Comparison of ENCODE assay signal across 28 cellular contexts in the genomic region with DNA sequence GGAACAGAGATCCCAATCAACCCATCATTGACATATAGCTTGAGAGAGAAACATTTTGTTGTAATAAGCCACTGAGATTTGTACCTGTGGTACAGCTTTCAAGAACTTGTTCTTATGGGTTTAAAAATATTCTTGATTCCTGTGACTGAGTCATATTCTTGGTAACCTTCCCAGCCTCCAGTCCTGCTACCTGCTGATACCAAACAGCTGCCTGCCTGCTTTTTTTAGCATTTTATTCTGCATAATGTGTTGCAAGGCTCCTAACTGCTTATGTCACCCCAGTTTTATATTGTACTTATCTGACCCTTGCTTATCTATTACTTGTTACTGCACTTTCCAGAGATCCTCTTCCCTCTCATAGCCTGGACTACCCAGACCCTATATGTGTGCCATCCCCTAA.
DNase-seq lines count a peak whose midpoint lies in the region; ATAC-seq and TF ChIP-seq lines count a peak whose summit lies in the region.
"Had no signal": no experiment of that assay in that cellular context is flagged by ENCODE, and none has a peak within 500 bp of the region (broad histone marks: within the 10 kb centered on the region; RNA-seq: fewer than 3 reads in every experiment).

No MANE protein-coding gene starts in this region.

- 0 out of 2 replicates have a peak, but pooled peaks cover 9% of the 10 kb centered on the region for H3K27me3 ChIP-seq in PC-3 (ENCODE audit: low read length)
- no peaks in the 10 kb centered on the region for H3K27me3 ChIP-seq in left lung
- no peaks in the 10 kb centered on the region for H3K27me3 ChIP-seq in esophagus squamous epithelium
- H3K27me3 ChIP-seq: testis, vagina had no signal

- POLR2A ChIA-PET in PC-3 (lab: Charles Lee; ENCODE audit: unreplicated experiment): no interaction called here

- no peaks in the 10 kb centered on the region for H3F3A ChIP-seq in PC-3 (ENCODE audit: low read length, unreplicated experiment)

- intact Hi-C loops in PC-3 (cut with micrococcal nuclease): no loop called here
- intact Hi-C loops in left lung (cut with DNase I): no loop called here
- intact Hi-C loops in esophagus squamous epithelium (cut with DNase I): no loop called here

- H3K9me2 ChIP-seq in PC-3 (replicated peaks; ENCODE audit: low read length): no peaks in the 10 kb centered on the region

- H3K36me3 ChIP-seq in PC-3 (ENCODE audit: low read depth, low read length) (no peaks in the 10 kb centered on the region), left lung (no peaks in the 10 kb centered on the region), esophagus squamous epithelium (no peaks in the 10 kb centered on the region)
- H3K36me3 ChIP-seq: vagina had no signal

- no peak for TF ChIP-seq POLR2A in esophagus squamous epithelium (IDR thresholded peaks at IDR 0.05)

- H3K4me3 ChIP-seq in PC-3 (ENCODE audit: low read length) (no peak overlapping the region), left lung (no peak overlapping the region), esophagus squamous epithelium (no peak overlapping the region)
- H3K4me3 ChIP-seq: SK-N-MC, testis, vagina had no signal

- ATAC-seq in PC-3 (no peak), left lung (peak; percentile 59)
- ATAC-seq: left colon; stimulated activated naive B cell treated with anti-CD40 and anti-IgM and Interleukin-4, amounts not matched to agents 10 μg/mL and 1 μg/mL and 100 μg/mL, for 72 hours had no signal

- CTCF ChIA-PET in PC-3 (lab: Charles Lee): no interaction called here

- H3K9ac ChIP-seq in PC-3 (ENCODE audit: low read length): no peak overlapping the region

- H3K4me2 ChIP-seq in PC-3 (ENCODE audit: low read length): no peak overlapping the region

- peak; percentile 20 for DNase-seq in A172 (ENCODE audit: low spot score)
- peak; percentile 15 for DNase-seq in PC-3
- DNase-seq in epithelial cell of prostate (ENCODE audit: low read depth, low spot score): peak; percentile 20
- no peak for DNase-seq in left lung
- no peak for DNase-seq in GM03348 (ENCODE audit: low spot score)
- DNase-seq in OCI-M2 (lab: John Stamatoyannopoulos, UW; ENCODE audit: unreplicated experiment): no peak
- no peak for DNase-seq in HuH-7 (ENCODE audit: low spot score)
- no peak for DNase-seq in esophagus squamous epithelium (lab: John Stamatoyannopoulos, UW)
- DNase-seq: ACHN; activated CD4-positive, alpha-beta T cell treated with anti-CD3 and anti-CD28 coated beads, Interleukin-2, amount 10 ng/mL, durations not matched to agents 24 days and 14 days; activated naive CD4-positive, alpha-beta T cell treated with anti-CD3 and anti-CD28 coated beads for 36 hours; activated T-cell treated with anti-CD3 and anti-CD28 coated beads, Interleukin-2, amount 50 U/mL, for 48 hours; amniotic stem cell; DMS79 treated with DMSO at 0.1 percent for 48 hours; glutamatergic neuron; H9; KG1; left colon; naive B cell; NCI-H1436 treated with DMSO at 0.1 percent for 48 hours; NCI-H2171; NK-92 treated with Interleukin-12 subunit alpha and Interleukin-12 subunit beta, amount 100 ng/mL, for 24 hours; retina; stimulated activated CD4-positive, alpha-beta T cell treated with anti-CD3 and anti-CD28 coated beads, Interleukin-4, amount 100 ng/mL, for 24 hours; stimulated activated naive B cell treated with anti-CD40 and anti-IgM and Interleukin-4, amounts not matched to agents 10 μg/mL and 1 μg/mL and 100 μg/mL, for 72 hours; testis had no signal

- no peaks in the 10 kb centered on the region for H3K79me2 ChIP-seq in PC-3 (ENCODE audit: low read length)

- BruUV-seq in PC-3 (replicated peaks; lab: Mats Ljungman, UMichigan): no TSS peak

- no peaks in the 10 kb centered on the region for H4K20me1 ChIP-seq in PC-3 (ENCODE audit: low read length)

- H3K27ac ChIP-seq in PC-3 (ENCODE audit: low read length): no peak overlapping the region
- H3K27ac ChIP-seq in epithelial cell of prostate: no peak overlapping the region
- H3K27ac ChIP-seq in left lung: no peak overlapping the region
- H3K27ac ChIP-seq in esophagus squamous epithelium: no peak overlapping the region
- H3K27ac ChIP-seq: SK-N-MC, testis, vagina had no signal

- no peaks in the 10 kb centered on the region for H3K4me1 ChIP-seq in PC-3 (ENCODE audit: insufficient read depth, low read length)
- H3K4me1 ChIP-seq in left lung: no peaks in the 10 kb centered on the region
- H3K4me1 ChIP-seq in esophagus squamous epithelium: no peaks in the 10 kb centered on the region
- H3K4me1 ChIP-seq: testis, vagina had no signal

- TF ChIP-seq CTCF in PC-3 (conservative IDR thresholded peaks at IDR 0.05; ENCODE audit: low read depth, low read length) (no peak), left lung (IDR thresholded peaks at IDR 0.05) (no peak), esophagus squamous epithelium (IDR thresholded peaks at IDR 0.05) (no peak)

- H3K9me3 ChIP-seq in PC-3 (ENCODE audit: low read length) (no peaks in the 10 kb centered on the region), left lung (no peaks in the 10 kb centered on the region), esophagus squamous epithelium (no peaks in the 10 kb centered on the region)
- H3K9me3 ChIP-seq: testis, vagina had no signal

- no peak overlapping the region for H2AFZ ChIP-seq in PC-3 (ENCODE audit: low read length)

Comparison
In these comparisons a context has a peak if more than half of its experiments do, and no peak if none do; other contexts are left out.
1. DNase-seq: peak in A172 (single experiment), PC-3 (single experiment) and epithelial cell of prostate (single experiment); none in left lung (0 of 2), GM03348 (single experiment), OCI-M2 (single experiment), HuH-7 (single experiment) and esophagus squamous epithelium (single experiment).